1 cellular context compared by ENCODE assay signal in the genomic region with DNA sequence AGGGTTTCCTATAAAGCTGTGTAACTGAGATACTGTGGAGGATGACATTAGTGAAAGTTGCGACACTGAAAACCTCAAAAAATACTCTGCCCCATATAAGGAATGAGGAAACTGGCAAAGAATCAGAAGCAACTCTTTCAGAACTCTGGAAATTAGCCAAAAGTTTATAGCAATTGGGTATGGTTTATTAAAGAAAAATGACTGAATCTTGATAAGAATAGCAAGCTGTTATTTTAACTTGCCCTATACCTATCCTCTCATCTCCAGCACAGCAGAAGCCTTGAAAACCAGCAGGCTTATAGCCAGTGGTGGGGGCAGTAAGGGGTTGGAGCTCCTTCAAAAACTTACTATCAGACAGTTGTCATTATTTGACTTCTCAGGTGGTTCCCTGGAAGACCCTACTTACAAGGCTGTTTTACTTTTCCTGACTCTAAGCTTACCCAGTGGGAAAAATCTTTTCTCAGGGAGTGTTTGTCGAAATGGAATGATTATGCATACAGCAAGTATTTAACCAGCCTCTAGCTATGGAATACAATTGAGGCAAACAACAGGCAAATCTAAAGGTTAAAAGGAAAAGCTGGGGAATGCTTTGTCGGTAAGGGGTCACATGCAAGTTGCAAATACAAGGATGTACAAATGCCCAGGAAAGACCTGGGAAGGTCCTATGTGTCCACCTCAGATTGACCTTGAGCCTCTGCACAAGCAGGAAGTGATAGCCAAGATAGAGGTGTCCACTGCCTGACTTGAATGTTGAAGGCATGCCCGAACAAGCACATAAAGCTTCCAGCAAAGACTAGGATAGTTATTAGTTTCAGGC.
TF ChIP-seq lines count a peak whose summit lies in the region.

No MANE protein-coding gene starts in this region.

TF ChIP-seq in HepG2, 621 proteins besides CTCF, POLR2A, EP300 and RAD21 (continues in another document):
- no peak for TF ChIP-seq FOXP1 (IDR thresholded peaks at IDR 0.05)
- TF ChIP-seq FOXP1 (CRISPR knock-in tag; IDR thresholded peaks at IDR 0.05) = 0 out of 2 replicates have a peak, but pooled peaks have one; percentile 5
- TF ChIP-seq HNF4A (CRISPR knock-in tag; IDR thresholded peaks at IDR 0.05) = peak; percentile 22; the same call in 1 of the 2 replicates
- no peak for TF ChIP-seq TBX3 (IDR thresholded peaks at IDR 0.05; ENCODE audit: borderline replicate concordance)
- no peak for TF ChIP-seq ZNF383 (CRISPR knock-in tag; IDR thresholded peaks at IDR 0.05; ENCODE audit: borderline replicate concordance)
- TF ChIP-seq ATF7-NPFF (CRISPR knock-in tag; IDR thresholded peaks at IDR 0.05; ENCODE audit: low read depth) = no peak
- no peak for TF ChIP-seq ZNF761 (CRISPR knock-in tag; conservative IDR thresholded peaks at IDR 0.05)
- TF ChIP-seq ZNF552 (CRISPR knock-in tag; IDR thresholded peaks at IDR 0.05; ENCODE audit: borderline replicate concordance) = no peak
- TF ChIP-seq ZNF841 (CRISPR knock-in tag; IDR thresholded peaks at IDR 0.05; ENCODE audit: borderline replicate concordance) = no peak
- TF ChIP-seq MEIS2 (CRISPR knock-in tag; IDR thresholded peaks at IDR 0.05) = no peak
- TF ChIP-seq ZNF432 (CRISPR knock-in tag; IDR thresholded peaks at IDR 0.05; ENCODE audit: borderline replicate concordance) = no peak
- TF ChIP-seq, protein P1, sequence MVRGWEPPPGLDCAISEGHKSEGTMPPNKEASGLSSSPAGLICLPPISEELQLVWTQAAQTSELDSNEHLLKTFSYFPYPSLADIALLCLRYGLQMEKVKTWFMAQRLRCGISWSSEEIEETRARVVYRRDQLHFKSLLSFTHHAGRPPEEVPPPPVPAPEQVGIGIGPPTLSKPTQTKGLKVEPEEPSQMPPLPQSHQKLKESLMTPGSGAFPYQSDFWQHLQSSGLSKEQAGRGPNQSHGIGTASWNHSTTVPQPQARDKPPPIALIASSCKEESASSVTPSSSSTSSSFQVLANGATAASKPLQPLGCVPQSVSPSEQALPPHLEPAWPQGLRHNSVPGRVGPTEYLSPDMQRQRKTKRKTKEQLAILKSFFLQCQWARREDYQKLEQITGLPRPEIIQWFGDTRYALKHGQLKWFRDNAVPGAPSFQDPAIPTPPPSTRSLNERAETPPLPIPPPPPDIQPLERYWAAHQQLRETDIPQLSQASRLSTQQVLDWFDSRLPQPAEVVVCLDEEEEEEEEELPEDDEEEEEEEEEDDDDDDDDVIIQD (CRISPR knock-in tag; IDR thresholded peaks at IDR 0.05; ENCODE audit: low read depth) = peak; percentile 47; the same call in 1 of the 2 replicates
- TF ChIP-seq, protein P2, sequence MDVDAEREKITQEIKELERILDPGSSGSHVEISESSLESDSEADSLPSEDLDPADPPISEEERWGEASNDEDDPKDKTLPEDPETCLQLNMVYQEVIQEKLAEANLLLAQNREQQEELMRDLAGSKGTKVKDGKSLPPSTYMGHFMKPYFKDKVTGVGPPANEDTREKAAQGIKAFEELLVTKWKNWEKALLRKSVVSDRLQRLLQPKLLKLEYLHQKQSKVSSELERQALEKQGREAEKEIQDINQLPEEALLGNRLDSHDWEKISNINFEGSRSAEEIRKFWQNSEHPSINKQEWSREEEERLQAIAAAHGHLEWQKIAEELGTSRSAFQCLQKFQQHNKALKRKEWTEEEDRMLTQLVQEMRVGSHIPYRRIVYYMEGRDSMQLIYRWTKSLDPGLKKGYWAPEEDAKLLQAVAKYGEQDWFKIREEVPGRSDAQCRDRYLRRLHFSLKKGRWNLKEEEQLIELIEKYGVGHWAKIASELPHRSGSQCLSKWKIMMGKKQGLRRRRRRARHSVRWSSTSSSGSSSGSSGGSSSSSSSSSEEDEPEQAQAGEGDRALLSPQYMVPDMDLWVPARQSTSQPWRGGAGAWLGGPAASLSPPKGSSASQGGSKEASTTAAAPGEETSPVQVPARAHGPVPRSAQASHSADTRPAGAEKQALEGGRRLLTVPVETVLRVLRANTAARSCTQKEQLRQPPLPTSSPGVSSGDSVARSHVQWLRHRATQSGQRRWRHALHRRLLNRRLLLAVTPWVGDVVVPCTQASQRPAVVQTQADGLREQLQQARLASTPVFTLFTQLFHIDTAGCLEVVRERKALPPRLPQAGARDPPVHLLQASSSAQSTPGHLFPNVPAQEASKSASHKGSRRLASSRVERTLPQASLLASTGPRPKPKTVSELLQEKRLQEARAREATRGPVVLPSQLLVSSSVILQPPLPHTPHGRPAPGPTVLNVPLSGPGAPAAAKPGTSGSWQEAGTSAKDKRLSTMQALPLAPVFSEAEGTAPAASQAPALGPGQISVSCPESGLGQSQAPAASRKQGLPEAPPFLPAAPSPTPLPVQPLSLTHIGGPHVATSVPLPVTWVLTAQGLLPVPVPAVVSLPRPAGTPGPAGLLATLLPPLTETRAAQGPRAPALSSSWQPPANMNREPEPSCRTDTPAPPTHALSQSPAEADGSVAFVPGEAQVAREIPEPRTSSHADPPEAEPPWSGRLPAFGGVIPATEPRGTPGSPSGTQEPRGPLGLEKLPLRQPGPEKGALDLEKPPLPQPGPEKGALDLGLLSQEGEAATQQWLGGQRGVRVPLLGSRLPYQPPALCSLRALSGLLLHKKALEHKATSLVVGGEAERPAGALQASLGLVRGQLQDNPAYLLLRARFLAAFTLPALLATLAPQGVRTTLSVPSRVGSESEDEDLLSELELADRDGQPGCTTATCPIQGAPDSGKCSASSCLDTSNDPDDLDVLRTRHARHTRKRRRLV (CRISPR knock-in tag; IDR thresholded peaks at IDR 0.05) = no peak
- no peak for TF ChIP-seq SOX13 (IDR thresholded peaks at IDR 0.05)
- peak in 1 of 2 experiments; percentile 52; a peak in 1 of 4 replicates for TF ChIP-seq SOX13 (CRISPR knock-in tag; conservative IDR thresholded peaks at IDR 0.05 in 1 of 2, IDR thresholded peaks at IDR 0.05 in 1 of 2)
- TF ChIP-seq, protein P3, sequence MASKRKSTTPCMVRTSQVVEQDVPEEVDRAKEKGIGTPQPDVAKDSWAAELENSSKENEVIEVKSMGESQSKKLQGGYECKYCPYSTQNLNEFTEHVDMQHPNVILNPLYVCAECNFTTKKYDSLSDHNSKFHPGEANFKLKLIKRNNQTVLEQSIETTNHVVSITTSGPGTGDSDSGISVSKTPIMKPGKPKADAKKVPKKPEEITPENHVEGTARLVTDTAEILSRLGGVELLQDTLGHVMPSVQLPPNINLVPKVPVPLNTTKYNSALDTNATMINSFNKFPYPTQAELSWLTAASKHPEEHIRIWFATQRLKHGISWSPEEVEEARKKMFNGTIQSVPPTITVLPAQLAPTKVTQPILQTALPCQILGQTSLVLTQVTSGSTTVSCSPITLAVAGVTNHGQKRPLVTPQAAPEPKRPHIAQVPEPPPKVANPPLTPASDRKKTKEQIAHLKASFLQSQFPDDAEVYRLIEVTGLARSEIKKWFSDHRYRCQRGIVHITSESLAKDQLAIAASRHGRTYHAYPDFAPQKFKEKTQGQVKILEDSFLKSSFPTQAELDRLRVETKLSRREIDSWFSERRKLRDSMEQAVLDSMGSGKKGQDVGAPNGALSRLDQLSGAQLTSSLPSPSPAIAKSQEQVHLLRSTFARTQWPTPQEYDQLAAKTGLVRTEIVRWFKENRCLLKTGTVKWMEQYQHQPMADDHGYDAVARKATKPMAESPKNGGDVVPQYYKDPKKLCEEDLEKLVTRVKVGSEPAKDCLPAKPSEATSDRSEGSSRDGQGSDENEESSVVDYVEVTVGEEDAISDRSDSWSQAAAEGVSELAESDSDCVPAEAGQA (IDR thresholded peaks at IDR 0.05; ENCODE audit: low read depth) = no peak
- TF ChIP-seq, protein P3 (CRISPR knock-in tag; IDR thresholded peaks at IDR 0.05; ENCODE audit: borderline replicate concordance) = no peak
- TF ChIP-seq, protein P4, sequence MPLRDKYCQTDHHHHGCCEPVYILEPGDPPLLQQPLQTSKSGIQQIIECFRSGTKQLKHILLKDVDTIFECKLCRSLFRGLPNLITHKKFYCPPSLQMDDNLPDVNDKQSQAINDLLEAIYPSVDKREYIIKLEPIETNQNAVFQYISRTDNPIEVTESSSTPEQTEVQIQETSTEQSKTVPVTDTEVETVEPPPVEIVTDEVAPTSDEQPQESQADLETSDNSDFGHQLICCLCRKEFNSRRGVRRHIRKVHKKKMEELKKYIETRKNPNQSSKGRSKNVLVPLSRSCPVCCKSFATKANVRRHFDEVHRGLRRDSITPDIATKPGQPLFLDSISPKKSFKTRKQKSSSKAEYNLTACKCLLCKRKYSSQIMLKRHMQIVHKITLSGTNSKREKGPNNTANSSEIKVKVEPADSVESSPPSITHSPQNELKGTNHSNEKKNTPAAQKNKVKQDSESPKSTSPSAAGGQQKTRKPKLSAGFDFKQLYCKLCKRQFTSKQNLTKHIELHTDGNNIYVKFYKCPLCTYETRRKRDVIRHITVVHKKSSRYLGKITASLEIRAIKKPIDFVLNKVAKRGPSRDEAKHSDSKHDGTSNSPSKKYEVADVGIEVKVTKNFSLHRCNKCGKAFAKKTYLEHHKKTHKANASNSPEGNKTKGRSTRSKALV (CRISPR knock-in tag; IDR thresholded peaks at IDR 0.05) = no peak
- 0 out of 2 replicates have a peak, but pooled peaks have one; percentile 19 for TF ChIP-seq POLR2G (IDR thresholded peaks at IDR 0.05; ENCODE audit: low read depth, low read length)
- peak; percentile 15; the same call in 1 of the 2 replicates for TF ChIP-seq GABPB1 (CRISPR knock-in tag; IDR thresholded peaks at IDR 0.05)
- peak; percentile 64; the same call in 1 of the 2 replicates for TF ChIP-seq SRF (IDR thresholded peaks at IDR 0.05; ENCODE audit: low read depth, low read length)
- peak; percentile 42; the same call in 1 of the 2 replicates for TF ChIP-seq SAP130 (CRISPR knock-in tag; IDR thresholded peaks at IDR 0.05; ENCODE audit: low read depth)
- no peak for TF ChIP-seq ZZZ3 (CRISPR knock-in tag; IDR thresholded peaks at IDR 0.05; ENCODE audit: borderline replicate concordance)
- peak; percentile 39; the same call in 1 of the 2 replicates for TF ChIP-seq PPARG (CRISPR knock-in tag; conservative IDR thresholded peaks at IDR 0.05)
- 0 out of 2 replicates have a peak, but pooled peaks have one; percentile 27 for TF ChIP-seq RXRB (CRISPR knock-in tag; IDR thresholded peaks at IDR 0.05; ENCODE audit: borderline replicate concordance)
- 0 out of 2 replicates have a peak, but pooled peaks have one; percentile 68 for TF ChIP-seq ZKSCAN8 (CRISPR knock-in tag; IDR thresholded peaks at IDR 0.05; ENCODE audit: borderline replicate concordance)
- peak; percentile 49; the same call in 1 of the 2 replicates for TF ChIP-seq ETV5 (CRISPR knock-in tag; IDR thresholded peaks at IDR 0.05; ENCODE audit: borderline replicate concordance)
- TF ChIP-seq, protein P5, sequence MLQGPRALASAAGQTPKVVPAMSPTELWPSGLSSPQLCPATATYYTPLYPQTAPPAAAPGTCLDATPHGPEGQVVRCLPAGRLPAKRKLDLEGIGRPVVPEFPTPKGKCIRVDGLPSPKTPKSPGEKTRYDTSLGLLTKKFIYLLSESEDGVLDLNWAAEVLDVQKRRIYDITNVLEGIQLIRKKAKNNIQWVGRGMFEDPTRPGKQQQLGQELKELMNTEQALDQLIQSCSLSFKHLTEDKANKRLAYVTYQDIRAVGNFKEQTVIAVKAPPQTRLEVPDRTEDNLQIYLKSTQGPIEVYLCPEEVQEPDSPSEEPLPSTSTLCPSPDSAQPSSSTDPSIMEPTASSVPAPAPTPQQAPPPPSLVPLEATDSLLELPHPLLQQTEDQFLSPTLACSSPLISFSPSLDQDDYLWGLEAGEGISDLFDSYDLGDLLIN (CRISPR knock-in tag; IDR thresholded peaks at IDR 0.05; ENCODE audit: borderline replicate concordance) = no peak
- no peak for TF ChIP-seq ZNF550 (CRISPR knock-in tag; IDR thresholded peaks at IDR 0.05; ENCODE audit: borderline replicate concordance)
- TF ChIP-seq ZNF781 (CRISPR knock-in tag; IDR thresholded peaks at IDR 0.05; ENCODE audit: borderline replicate concordance, not compliant biosample characterization) = no peak
- TF ChIP-seq, protein P6, sequence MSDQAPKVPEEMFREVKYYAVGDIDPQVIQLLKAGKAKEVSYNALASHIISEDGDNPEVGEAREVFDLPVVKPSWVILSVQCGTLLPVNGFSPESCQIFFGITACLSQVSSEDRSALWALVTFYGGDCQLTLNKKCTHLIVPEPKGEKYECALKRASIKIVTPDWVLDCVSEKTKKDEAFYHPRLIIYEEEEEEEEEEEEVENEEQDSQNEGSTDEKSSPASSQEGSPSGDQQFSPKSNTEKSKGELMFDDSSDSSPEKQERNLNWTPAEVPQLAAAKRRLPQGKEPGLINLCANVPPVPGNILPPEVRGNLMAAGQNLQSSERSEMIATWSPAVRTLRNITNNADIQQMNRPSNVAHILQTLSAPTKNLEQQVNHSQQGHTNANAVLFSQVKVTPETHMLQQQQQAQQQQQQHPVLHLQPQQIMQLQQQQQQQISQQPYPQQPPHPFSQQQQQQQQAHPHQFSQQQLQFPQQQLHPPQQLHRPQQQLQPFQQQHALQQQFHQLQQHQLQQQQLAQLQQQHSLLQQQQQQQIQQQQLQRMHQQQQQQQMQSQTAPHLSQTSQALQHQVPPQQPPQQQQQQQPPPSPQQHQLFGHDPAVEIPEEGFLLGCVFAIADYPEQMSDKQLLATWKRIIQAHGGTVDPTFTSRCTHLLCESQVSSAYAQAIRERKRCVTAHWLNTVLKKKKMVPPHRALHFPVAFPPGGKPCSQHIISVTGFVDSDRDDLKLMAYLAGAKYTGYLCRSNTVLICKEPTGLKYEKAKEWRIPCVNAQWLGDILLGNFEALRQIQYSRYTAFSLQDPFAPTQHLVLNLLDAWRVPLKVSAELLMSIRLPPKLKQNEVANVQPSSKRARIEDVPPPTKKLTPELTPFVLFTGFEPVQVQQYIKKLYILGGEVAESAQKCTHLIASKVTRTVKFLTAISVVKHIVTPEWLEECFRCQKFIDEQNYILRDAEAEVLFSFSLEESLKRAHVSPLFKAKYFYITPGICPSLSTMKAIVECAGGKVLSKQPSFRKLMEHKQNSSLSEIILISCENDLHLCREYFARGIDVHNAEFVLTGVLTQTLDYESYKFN (CRISPR knock-in tag; conservative IDR thresholded peaks at IDR 0.05) = peak; percentile 39; the same call in 1 of the 2 replicates
- peak; percentile 72; the same call in 1 of the 2 replicates for TF ChIP-seq ELF3 (CRISPR knock-in tag; IDR thresholded peaks at IDR 0.05)
- TF ChIP-seq ZNF7 (CRISPR knock-in tag; IDR thresholded peaks at IDR 0.05) = no peak
- peak; percentile 68 for TF ChIP-seq ELF1 (CRISPR knock-in tag; IDR thresholded peaks at IDR 0.05)
- 0 out of 2 replicates have a peak, but pooled peaks have one; percentile 17 for TF ChIP-seq ESRRA (CRISPR knock-in tag; IDR thresholded peaks at IDR 0.05; ENCODE audit: low read depth)
- no peak for TF ChIP-seq ZNF343 (CRISPR knock-in tag; IDR thresholded peaks at IDR 0.05)
